In the genomic region with DNA sequence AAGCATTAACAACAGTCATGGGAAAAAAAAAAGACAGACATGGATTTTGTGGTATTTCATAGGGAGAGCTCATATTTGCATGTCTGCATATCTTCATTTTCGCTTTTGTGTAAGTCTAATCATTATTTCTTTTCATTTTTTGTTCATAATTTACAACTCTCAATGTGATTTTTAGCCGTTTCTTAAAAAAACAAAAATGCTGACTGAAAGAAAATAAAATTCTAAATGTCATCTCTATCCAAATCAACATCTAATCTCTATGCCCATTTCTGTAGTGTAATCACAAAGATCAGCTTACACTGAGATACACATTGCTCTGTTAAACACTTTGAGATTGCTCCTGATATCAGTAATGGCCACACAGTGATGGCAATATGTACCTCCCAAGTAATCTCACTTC, we compare ENCODE assay signal across 34 cellular contexts. TPM values are rescaled to one million over a fixed set of nuclear protein-coding genes. Genes with fewer than 3 reads are reported as not detected.
"Had no signal": no experiment of that assay in that cellular context is flagged by ENCODE, and none has a peak within 500 bp of the region (broad histone marks: within the 10 kb centered on the region; RNA-seq: fewer than 3 reads in every experiment).

No MANE protein-coding gene starts in this region.

- DNase-seq: activated CD4-positive, alpha-beta memory T cell treated with anti-CD3 and anti-CD28 coated beads, Interleukin-2, amount 10 ng/mL, durations not matched to agents 7 days and 5 days; activated CD4-positive, alpha-beta T cell treated with anti-CD3 and anti-CD28 coated beads for 1 hour; activated CD4-positive, alpha-beta T cell treated with anti-CD3 and anti-CD28 coated beads for 36 hours; activated CD4-positive, alpha-beta T cell treated with anti-CD3 and anti-CD28 coated beads for 48 hours; activated CD4-positive, alpha-beta T cell treated with anti-CD3 and anti-CD28 coated beads, Interleukin-2, amount 10 ng/mL, durations not matched to agents 7 days and 5 days; activated CD4-positive, alpha-beta T cell treated with anti-CD3 and anti-CD28 coated beads, Interleukin-2, amount 50 U/mL, for 48 hours; activated CD4-positive, CD25-positive, alpha-beta regulatory T cell; activated CD8-positive, alpha-beta memory T cell treated with anti-CD3 and anti-CD28 coated beads for 24 hours; activated CD8-positive, alpha-beta memory T cell treated with anti-CD3 and anti-CD28 coated beads, Interleukin-2, amount 10 ng/mL, durations not matched to agents 7 days and 5 days; activated CD8-positive, alpha-beta memory T cell treated with anti-CD3 and anti-CD28 coated beads, Interleukin-2, amount 50 U/mL, for 48 hours; activated CD8-positive, alpha-beta T cell treated with anti-CD3 and anti-CD28 coated beads, Interleukin-2, amount 10 ng/mL, durations not matched to agents 7 days and 5 days; activated effector memory CD4-positive, alpha-beta T cell treated with Interleukin-2 at 50 U/mL for 16 hours; activated gamma-delta T cell; activated naive CD4-positive, alpha-beta T cell treated with anti-CD3 and anti-CD28 coated beads, Interleukin-2, amount 10 ng/mL, durations not matched to agents 7 days and 5 days; activated naive CD4-positive, alpha-beta T cell treated with Interleukin-2 at 50 U/mL for 16 hours; activated naive CD8-positive, alpha-beta T cell treated with anti-CD3 and anti-CD28 coated beads, Interleukin-2, amount 10 ng/mL, durations not matched to agents 7 days and 5 days; activated naive CD8-positive, alpha-beta T cell treated with anti-CD3 and anti-CD28 coated beads, Interleukin-2, amount 50 U/mL, for 24 hours; activated T-cell treated with anti-CD3 and anti-CD28 coated beads, Interleukin-2, amount 50 U/mL, for 24 hours; activated T-cell treated with anti-CD3 and anti-CD28 coated beads, Interleukin-2, amount 50 U/mL, for 48 hours; amniotic stem cell; aorta; body of pancreas; brain microvascular endothelial cell; central memory CD4-positive, alpha-beta T cell; T-helper 2 cell; T-helper 9 cell; WERI-Rb-1 had no signal

- ATAC-seq: activated CD4-positive, alpha-beta T cell treated with anti-CD3 and anti-CD28 coated beads for 36 hours; activated CD4-positive, CD25-positive, alpha-beta regulatory T cell treated with anti-CD3 and anti-CD28 coated beads, Interleukin-2, amount 50 U/mL, for 24 hours; activated CD8-positive, alpha-beta memory T cell treated with anti-CD3 and anti-CD28 coated beads, Interleukin-2, amount 10 ng/mL, durations not matched to agents 7 days and 5 days; activated CD8-positive, alpha-beta T cell treated with anti-CD3 and anti-CD28 coated beads, Interleukin-2, amount 10 ng/mL, durations not matched to agents 7 days and 5 days; activated naive CD8-positive, alpha-beta T cell treated with anti-CD3 and anti-CD28 coated beads, Interleukin-2, amount 50 U/mL, for 24 hours; body of pancreas; WTC11 had no signal

- H3K27ac ChIP-seq: body of pancreas, brain microvascular endothelial cell, breast epithelium, WERI-Rb-1 had no signal

- H3K4me1 ChIP-seq: body of pancreas, breast epithelium had no signal

- H3K36me3 ChIP-seq: brain microvascular endothelial cell, breast epithelium, WERI-Rb-1 had no signal

- H3K4me3 ChIP-seq: body of pancreas, breast epithelium had no signal

- FAIRE-seq: astrocyte, colon, TTC549 had no signal

- H3K9me3 ChIP-seq: body of pancreas, breast epithelium had no signal

- H3K27me3 ChIP-seq: body of pancreas, brain microvascular endothelial cell, breast epithelium had no signal

RNA-seq across cellular contexts. Expression of gene CHRM2, which starts 29.2 kb away (rescaled TPM):
- total RNA-seq: activated CD4-positive, alpha-beta memory T cell treated with anti-CD3 and anti-CD28 coated beads, Interleukin-2, amount 10 ng/mL, durations not matched to agents 7 days and 5 days; activated CD4-positive, alpha-beta T cell treated with anti-CD3 and anti-CD28 coated beads for 36 hours; activated CD4-positive, alpha-beta T cell treated with anti-CD3 and anti-CD28 coated beads, Interleukin-2, amount 10 ng/mL, durations not matched to agents 7 days and 5 days; activated CD8-positive, alpha-beta memory T cell treated with anti-CD3 and anti-CD28 coated beads, Interleukin-2, amount 10 ng/mL, durations not matched to agents 7 days and 5 days; activated CD8-positive, alpha-beta T cell treated with anti-CD3 and anti-CD28 coated beads, Interleukin-2, amount 10 ng/mL, durations not matched to agents 7 days and 5 days; activated naive CD8-positive, alpha-beta T cell treated with anti-CD3 and anti-CD28 coated beads, Interleukin-2, amount 10 ng/mL, durations not matched to agents 7 days and 5 days; activated T-helper 2 cell treated with anti-CD3 and anti-CD28 coated beads, Interferon-gamma antibody, Interleukin-2, Interleukin-4, amounts not matched to agents 10 μg/mL and 5 μg/mL and 100 μg/mL, durations not matched to agents 14 hours and 24 hours and 36 hours; aorta; astrocyte; body of pancreas; breast epithelium had no signal
